8 cellular contexts compared by ENCODE assay signal in genomic region chr9:132160802-132161742, GRCh38. TPM values are rescaled to one million over a fixed set of nuclear protein-coding genes. Genes with fewer than 3 reads are reported as not detected.
DNase-seq lines count a peak whose midpoint lies in the region; ATAC-seq, FAIRE-seq and TF ChIP-seq lines count a peak whose summit lies in the region.

No MANE protein-coding gene starts in this region.

- no peak for ATAC-seq in HG03159 (IDR thresholded peaks at IDR 0.05; ENCODE audit: unreplicated experiment)
- no peak for ATAC-seq in GM21717 (IDR thresholded peaks at IDR 0.05; ENCODE audit: unreplicated experiment)

- H3K36me3 ChIP-seq in A673 (ENCODE audit: insufficient read depth, low read length, poor library complexity, severe bottlenecking) (no peaks in the 10 kb centered on the region), iPS-18a (ENCODE audit: control insufficient read depth, low read depth, low read length) (no peaks in the 10 kb centered on the region)

- intact Hi-C loops in A673 (cut with micrococcal nuclease; ENCODE audit: unreplicated experiment) = no loop called here

- H3K27me3 ChIP-seq in A673 (replicated peaks; ENCODE audit: insufficient read depth, low read depth, low read length, poor library complexity) (peaks cover 57% of the 10 kb centered on the region), iPS-18a (ENCODE audit: control insufficient read depth, insufficient read depth, low read length) (peaks cover 72% of the 10 kb centered on the region)

- CTCF ChIA-PET in A673 (lab: Charles Lee) = no interaction called here

- TF ChIP-seq POLR2A in H54 (IDR thresholded peaks at IDR 0.05; ENCODE audit: low read depth, low read length) = peak; percentile 43; the same call in 1 of the 2 replicates

- peak; percentile 77 for DNase-seq in A673 (ENCODE audit: low spot score)
- peak; percentile 92 for DNase-seq in H54 (ENCODE audit: insufficient read length, low spot score)
- peak; percentile 45 to 68 for DNase-seq in SW 1271 (lab: John Stamatoyannopoulos, UW)
- peak; percentile 27 for DNase-seq in activated naive CD8-positive, alpha-beta T cell treated with anti-CD3 and anti-CD28 coated beads, Interleukin-2, amount 50 U/mL, for 16 hours (ENCODE audit: low read depth, low spot score)
- peak; percentile 24 to 34 for DNase-seq in stimulated activated CD4-positive, alpha-beta T cell treated with anti-CD3 and anti-CD28 coated beads, Interleukin-1b, Interleukin-23, amount 100 ng/mL, for 4 hours (ENCODE audit: low read depth in 2 of 2)

- H3K9me3 ChIP-seq in A673 (ENCODE audit: low read depth, low read length, poor library complexity, severe bottlenecking) (no peaks in the 10 kb centered on the region), iPS-18a (ENCODE audit: control insufficient read depth, low read depth, low read length) (no peaks in the 10 kb centered on the region)

- BruUV-seq in A673 (replicated peaks; lab: Mats Ljungman, UMichigan) = no TSS peak

- H3K9ac ChIP-seq in iPS-18a (ENCODE audit: low read length) = no peak overlapping the region

- FAIRE-seq in H54 (lab: Jason Lieb, UNC) = peak; percentile 58

- POLR2A ChIA-PET in A673 (lab: Charles Lee; ENCODE audit: low non-redundant PET) = no interaction called here

- H3K4me1 ChIP-seq in A673 (ENCODE audit: insufficient read depth, low read length, poor library complexity, severe bottlenecking) (peaks cover 24% of the 10 kb centered on the region), iPS-18a (ENCODE audit: control insufficient read depth, low read depth, low read length) (peaks cover 4% of the 10 kb centered on the region)

- TF ChIP-seq CTCF in A673 (conservative IDR thresholded peaks at IDR 0.05; ENCODE audit: low read depth, low read length) = no peak

- peak overlapping the region; percentile 58 for H3K4me3 ChIP-seq in A673 (ENCODE audit: low read depth, low read length, poor library complexity, severe bottlenecking)
- peak overlapping the region; percentile 57 for H3K4me3 ChIP-seq in iPS-18a (ENCODE audit: low read length)

- no peak overlapping the region for H3K27ac ChIP-seq in A673 (ENCODE audit: low read depth, low read length, poor library complexity, severe bottlenecking)
- H3K27ac ChIP-seq in iPS-18a (ENCODE audit: low read length) = no peak overlapping the region

RNA-seq across cellular contexts. Expression of gene NTNG2, which starts 0.8 kb away (rescaled TPM):
- 1.5 and 3.0 TPM in 2 replicates for total RNA-seq in A673 (2021)

Comparison
In these comparisons a context has a peak if more than half of its experiments do, and no peak if none do; other contexts are left out.
1. DNase-seq: peak in every context shown above with its lines; median percentile 92 in H54; 77 in A673; 56 in SW 1271; 29 in stimulated activated CD4-positive, alpha-beta T cell treated with anti-CD3 and anti-CD28 coated beads, Interleukin-1b, Interleukin-23, amount 100 ng/mL, for 4 hours; 27 in activated naive CD8-positive, alpha-beta T cell treated with anti-CD3 and anti-CD28 coated beads, Interleukin-2, amount 50 U/mL, for 16 hours.